25 cellular contexts compared by ENCODE assay signal in genomic region chr14:51576899-51577298, GRCh38.
A peak's percentile ranks its signal among the peaks of the same experiment; 100 is the strongest.
DNase-seq lines count a peak whose midpoint lies in the region; ATAC-seq and TF ChIP-seq lines count a peak whose summit lies in the region.
"Had no signal": no experiment of that assay in that cellular context is flagged by ENCODE, and none has a peak within 500 bp of the region (broad histone marks: within the 10 kb centered on the region; RNA-seq: fewer than 3 reads in every experiment).

No MANE protein-coding gene starts in this region.

- no peaks in the 10 kb centered on the region for H3K27me3 ChIP-seq in HAP-1 (ENCODE audit: low read depth)
- no peaks in the 10 kb centered on the region for H3K27me3 ChIP-seq in foreskin keratinocyte
- H3K27me3 ChIP-seq in skeletal muscle satellite cell (ENCODE audit: control insufficient read depth, insufficient read depth, low read length) = no peaks in the 10 kb centered on the region
- H3K27me3 ChIP-seq: body of pancreas, SJCRH30, suprapubic skin, upper lobe of right lung had no signal

- H3K36me3 ChIP-seq in HAP-1 (replicated peaks) = no peaks in the 10 kb centered on the region
- H3K36me3 ChIP-seq in skeletal muscle satellite cell (ENCODE audit: insufficient read depth, low read length) = no peaks in the 10 kb centered on the region
- H3K36me3 ChIP-seq: SJCRH30, suprapubic skin, upper lobe of right lung had no signal

- ATAC-seq in foreskin keratinocyte (peak; percentile 10), GM19023 (IDR thresholded peaks at IDR 0.05; ENCODE audit: unreplicated experiment) (no peak), T-helper 17 cell (no peak)
- ATAC-seq: activated T-cell treated with anti-CD3 and anti-CD28 coated beads, Interleukin-2, amount 50 U/mL, for 72 hours; body of pancreas; GM12878; naive thymus-derived CD4-positive, alpha-beta T cell; Panc1; stimulated activated effector memory CD8-positive, alpha-beta T cell treated with anti-CD3 and anti-CD28 coated beads, Interleukin-12 subunit alpha, Interleukin-12 subunit beta, amount 100 ng/mL, for 72 hours; upper lobe of right lung had no signal

- H3K4me2 ChIP-seq in skeletal muscle satellite cell (ENCODE audit: low read length) = peak overlapping the region; percentile 21

- no peak overlapping the region for H3K4me3 ChIP-seq in HAP-1
- H3K4me3 ChIP-seq in choroid plexus epithelial cell (ENCODE audit: low read depth, low read length) = no peak overlapping the region
- H3K4me3 ChIP-seq in skeletal muscle satellite cell (ENCODE audit: low read length) = no peak overlapping the region
- H3K4me3 ChIP-seq: body of pancreas, GM12878, GM23338, SJCRH30, suprapubic skin, upper lobe of right lung had no signal

- no peak overlapping the region for H3K4me3 Mint-ChIP-seq in T-helper 17 cell
- H3K4me3 Mint-ChIP-seq: activated CD4-positive, alpha-beta T cell treated with anti-CD3 and anti-CD28 coated beads, Interleukin-2, amount 10 ng/mL, durations not matched to agents 7 days and 5 days; activated T-cell treated with anti-CD3 and anti-CD28 coated beads, Interleukin-2, amount 50 U/mL, for 72 hours; CD14-positive monocyte; GM23338; naive thymus-derived CD4-positive, alpha-beta T cell; stimulated activated effector memory CD8-positive, alpha-beta T cell treated with anti-CD3 and anti-CD28 coated beads, Interleukin-12 subunit alpha, Interleukin-12 subunit beta, amount 100 ng/mL, for 72 hours had no signal

- H3K27ac Mint-ChIP-seq in T-helper 17 cell = no peak overlapping the region
- H3K27ac Mint-ChIP-seq: activated CD4-positive, alpha-beta T cell treated with anti-CD3 and anti-CD28 coated beads, Interleukin-2, amount 10 ng/mL, durations not matched to agents 7 days and 5 days; activated T-cell treated with anti-CD3 and anti-CD28 coated beads, Interleukin-2, amount 50 U/mL, for 72 hours; CD14-positive monocyte; GM23338; naive thymus-derived CD4-positive, alpha-beta T cell; stimulated activated effector memory CD8-positive, alpha-beta T cell treated with anti-CD3 and anti-CD28 coated beads, Interleukin-12 subunit alpha, Interleukin-12 subunit beta, amount 100 ng/mL, for 72 hours had no signal

- peak overlapping the region; percentile 26 for H3K9ac ChIP-seq in skeletal muscle satellite cell (ENCODE audit: low read depth, low read length)

- H3K9me3 ChIP-seq in HAP-1 (no peaks in the 10 kb centered on the region), skeletal muscle satellite cell (replicated peaks; ENCODE audit: low read length) (no peaks in the 10 kb centered on the region), T-helper 17 cell (ENCODE audit: control insufficient read depth, low read length, poor library complexity, severe bottlenecking) (no peaks in the 10 kb centered on the region)
- H3K9me3 ChIP-seq: body of pancreas, SJCRH30, suprapubic skin, upper lobe of right lung had no signal

- H3K4me1 Mint-ChIP-seq in T-helper 17 cell = peaks cover 2% of the 10 kb centered on the region
- H3K4me1 Mint-ChIP-seq: CD14-positive monocyte; naive thymus-derived CD4-positive, alpha-beta T cell; stimulated activated effector memory CD8-positive, alpha-beta T cell treated with anti-CD3 and anti-CD28 coated beads, Interleukin-12 subunit alpha, Interleukin-12 subunit beta, amount 100 ng/mL, for 72 hours had no signal

- peak; percentile 14 to 32 for DNase-seq in HAP-1 (ENCODE audit: low spot score in 2 of 2)
- DNase-seq in choroid plexus epithelial cell (ENCODE audit: low read depth) = peak; percentile 67
- DNase-seq in foreskin keratinocyte = peak in 1 of 2 donors; percentile 62
- DNase-seq in NCI-H2171 (lab: John Stamatoyannopoulos, UW) = no peak
- no peak for DNase-seq in GM10266 (ENCODE audit: extremely low spot score)
- DNase-seq in T-helper 17 cell = no peak
- DNase-seq: activated CD4-positive, alpha-beta T cell treated with anti-CD3 and anti-CD28 coated beads, Interleukin-2, amount 10 ng/mL, durations not matched to agents 7 days and 5 days; activated naive CD4-positive, alpha-beta T cell; activated T-cell treated with anti-CD3 and anti-CD28 coated beads, Interleukin-2, amount 50 U/mL, for 72 hours; body of pancreas; DND-41; hippocampal formation; naive thymus-derived CD4-positive, alpha-beta T cell; NCI-H524; SJCRH30; stimulated activated CD4-positive, alpha-beta T cell treated with anti-CD3 and anti-CD28 coated beads, Interleukin-4, amount 100 ng/mL, for 1 hour; upper lobe of right lung had no signal

- H3K27ac ChIP-seq in foreskin keratinocyte = no peak overlapping the region
- H3K27ac ChIP-seq: body of pancreas, SJCRH30, suprapubic skin, upper lobe of right lung had no signal

- TF ChIP-seq CTCF in choroid plexus epithelial cell (conservative IDR thresholded peaks at IDR 0.05; ENCODE audit: low read depth, low read length) (no peak), foreskin keratinocyte (conservative IDR thresholded peaks at IDR 0.05) (no peak), GM10266 (IDR thresholded peaks at IDR 0.05; ENCODE audit: control insufficient read depth, insufficient read depth, low read depth, missing control alignments) (no peak)

- H3K36me3 Mint-ChIP-seq in T-helper 17 cell (ENCODE audit: low read depth) = no peaks in the 10 kb centered on the region
- H3K36me3 Mint-ChIP-seq: CD14-positive monocyte; naive thymus-derived CD4-positive, alpha-beta T cell; stimulated activated effector memory CD8-positive, alpha-beta T cell treated with anti-CD3 and anti-CD28 coated beads, Interleukin-12 subunit alpha, Interleukin-12 subunit beta, amount 100 ng/mL, for 72 hours had no signal

- H3K4me1 ChIP-seq in HAP-1 = peaks cover 15% of the 10 kb centered on the region
- H3K4me1 ChIP-seq in foreskin keratinocyte = peaks cover 35% of the 10 kb centered on the region
- H3K4me1 ChIP-seq in skeletal muscle satellite cell (ENCODE audit: control insufficient read depth, insufficient read depth, low read length) = peaks cover 33% of the 10 kb centered on the region
- H3K4me1 ChIP-seq: body of pancreas, SJCRH30, upper lobe of right lung had no signal

- in situ Hi-C loops in HAP-1 (cut with MboI; ENCODE audit: low sequenced_read_pairs) = no loop called here

- H3K27me3 Mint-ChIP-seq in T-helper 17 cell = peaks cover 86% of the 10 kb centered on the region

Comparison
In these comparisons a context has a peak if more than half of its experiments do, and no peak if none do; other contexts are left out.
1. DNase-seq: peak in HAP-1 (2 of 2) and choroid plexus epithelial cell (single experiment); none in NCI-H2171 (single experiment), GM10266 (single experiment) and T-helper 17 cell (0 of 3).